ENCODE assay signal across 17 cellular contexts in genomic region chr2:25155401-25155800, GRCh38. TPM values are rescaled to one million over a fixed set of nuclear protein-coding genes. Genes with fewer than 3 reads are reported as not detected.
A peak's percentile ranks its signal among the peaks of the same experiment; 100 is the strongest.
DNase-seq lines count a peak whose midpoint lies in the region; ATAC-seq and TF ChIP-seq lines count a peak whose summit lies in the region.
"Had no signal": no experiment of that assay in that cellular context is flagged by ENCODE, and none has a peak within 500 bp of the region (broad histone marks: within the 10 kb centered on the region; RNA-seq: fewer than 3 reads in every experiment).

No MANE protein-coding gene starts in this region.

- H3K4me3 ChIP-seq in right atrium auricular region = no peak overlapping the region
- H3K4me3 ChIP-seq: GM23248 had no signal

- no peaks in the 10 kb centered on the region for H3K36me3 ChIP-seq in right atrium auricular region
- H3K36me3 ChIP-seq: BE2C had no signal

- H3K27me3 ChIP-seq in right atrium auricular region = no peaks in the 10 kb centered on the region
- H3K27me3 ChIP-seq: BE2C had no signal

- H3K27ac ChIP-seq in right atrium auricular region = no peak overlapping the region
- H3K27ac ChIP-seq: 22Rv1, GM23248 had no signal

- no peak for TF ChIP-seq CTCF in right atrium auricular region (IDR thresholded peaks at IDR 0.05)
- TF ChIP-seq CTCF in progenitor cell of endocrine pancreas (IDR thresholded peaks at IDR 0.05; ENCODE audit: unreplicated experiment) = no peak

- H3K4me1 Mint-ChIP-seq in activated T-helper 1 cell treated with anti-CD3 and anti-CD28 coated beads, Interleukin-12 subunit alpha, Interleukin-12 subunit beta, Interleukin-2, Interleukin-4 antibody, amounts not matched to agents 30 ng/mL and 10 ng/mL and 1 ng/mL, durations not matched to agents 14 hours and 24 hours and 36 hours (ENCODE audit: low read depth) = peaks cover 8% of the 10 kb centered on the region
- peaks cover 4% of the 10 kb centered on the region for H3K4me1 Mint-ChIP-seq in progenitor cell of endocrine pancreas (ENCODE audit: low read depth)

- peak; percentile 49 for DNase-seq in cardiac septum (ENCODE audit: low spot score)
- no peak for DNase-seq in right atrium auricular region (ENCODE audit: low spot score)
- no peak for DNase-seq in activated T-helper 1 cell treated with anti-CD3 and anti-CD28 coated beads, Interleukin-12 subunit alpha, Interleukin-12 subunit beta, Interleukin-2, Interleukin-4 antibody, amounts not matched to agents 30 ng/mL and 10 ng/mL and 1 ng/mL, durations not matched to agents 14 hours and 24 hours and 36 hours (ENCODE audit: low spot score)
- DNase-seq in progenitor cell of endocrine pancreas (ENCODE audit: low spot score, unreplicated experiment) = no peak
- DNase-seq in AG20443 (ENCODE audit: low spot score) = no peak
- DNase-seq: AML-193; BE2C; C1 segment of cervical spinal cord; CD4-positive, alpha-beta memory T cell; COR-L47; DMS153; DND-41; GM23248; H7; HCEC 1CT had no signal

- no peaks in the 10 kb centered on the region for H3K9me3 Mint-ChIP-seq in activated T-helper 1 cell treated with anti-CD3 and anti-CD28 coated beads, Interleukin-12 subunit alpha, Interleukin-12 subunit beta, Interleukin-2, Interleukin-4 antibody, amounts not matched to agents 30 ng/mL and 10 ng/mL and 1 ng/mL, durations not matched to agents 14 hours and 24 hours and 36 hours
- H3K9me3 Mint-ChIP-seq in progenitor cell of endocrine pancreas (ENCODE audit: low read depth) = no peaks in the 10 kb centered on the region
- H3K9me3 Mint-ChIP-seq: CD4-positive, alpha-beta memory T cell had no signal

- H3K4me3 Mint-ChIP-seq in activated T-helper 1 cell treated with anti-CD3 and anti-CD28 coated beads, Interleukin-12 subunit alpha, Interleukin-12 subunit beta, Interleukin-2, Interleukin-4 antibody, amounts not matched to agents 30 ng/mL and 10 ng/mL and 1 ng/mL, durations not matched to agents 14 hours and 24 hours and 36 hours = no peak overlapping the region
- no peak overlapping the region for H3K4me3 Mint-ChIP-seq in progenitor cell of endocrine pancreas (ENCODE audit: low read depth)
- H3K4me3 Mint-ChIP-seq: CD4-positive, alpha-beta memory T cell had no signal

- no peak for ATAC-seq in GM19035 (IDR thresholded peaks at IDR 0.05; ENCODE audit: unreplicated experiment)

- no peaks in the 10 kb centered on the region for H3K9me3 ChIP-seq in right atrium auricular region
- H3K9me3 ChIP-seq: BE2C had no signal

- H3K4me1 ChIP-seq in right atrium auricular region = no peaks in the 10 kb centered on the region
- H3K4me1 ChIP-seq: BE2C had no signal

- peaks cover 2% of the 10 kb centered on the region for H3K27me3 Mint-ChIP-seq in activated T-helper 1 cell treated with anti-CD3 and anti-CD28 coated beads, Interleukin-12 subunit alpha, Interleukin-12 subunit beta, Interleukin-2, Interleukin-4 antibody, amounts not matched to agents 30 ng/mL and 10 ng/mL and 1 ng/mL, durations not matched to agents 14 hours and 24 hours and 36 hours (ENCODE audit: insufficient read depth)
- H3K27me3 Mint-ChIP-seq in progenitor cell of endocrine pancreas = no peaks in the 10 kb centered on the region

- H3K27ac Mint-ChIP-seq in activated T-helper 1 cell treated with anti-CD3 and anti-CD28 coated beads, Interleukin-12 subunit alpha, Interleukin-12 subunit beta, Interleukin-2, Interleukin-4 antibody, amounts not matched to agents 30 ng/mL and 10 ng/mL and 1 ng/mL, durations not matched to agents 14 hours and 24 hours and 36 hours = peak overlapping the region; percentile 19
- H3K27ac Mint-ChIP-seq in progenitor cell of endocrine pancreas = peak overlapping the region; percentile 11

- H3K36me3 Mint-ChIP-seq in activated T-helper 1 cell treated with anti-CD3 and anti-CD28 coated beads, Interleukin-12 subunit alpha, Interleukin-12 subunit beta, Interleukin-2, Interleukin-4 antibody, amounts not matched to agents 30 ng/mL and 10 ng/mL and 1 ng/mL, durations not matched to agents 14 hours and 24 hours and 36 hours (ENCODE audit: low read depth) = peaks cover 6% of the 10 kb centered on the region
- H3K36me3 Mint-ChIP-seq in progenitor cell of endocrine pancreas (ENCODE audit: insufficient read depth) = peaks cover 8% of the 10 kb centered on the region
- H3K36me3 Mint-ChIP-seq: CD4-positive, alpha-beta memory T cell had no signal

- intact Hi-C loops in cardiac septum (cut with DNase I) = no loop called here
- intact Hi-C loops in activated T-helper 1 cell treated with anti-CD3 and anti-CD28 coated beads, Interleukin-12 subunit alpha, Interleukin-12 subunit beta, Interleukin-2, Interleukin-4 antibody, amounts not matched to agents 30 ng/mL and 10 ng/mL and 1 ng/mL, durations not matched to agents 14 hours and 24 hours and 36 hours (cut with micrococcal nuclease) = no loop called here

RNA-seq across cellular contexts. Expression of gene POMC, which starts 13.0 kb away (rescaled TPM):
- total RNA-seq in cardiac septum = 3.1 TPM
- 10 to 100 TPM in 1 of 2 donors, 1 to 10 TPM in 1; 9.0 to 12.6 TPM for total RNA-seq in right atrium auricular region
- total RNA-seq in activated T-helper 1 cell treated with anti-CD3 and anti-CD28 coated beads, Interleukin-12 subunit alpha, Interleukin-12 subunit beta, Interleukin-2, Interleukin-4 antibody, amounts not matched to agents 30 ng/mL and 10 ng/mL and 1 ng/mL, durations not matched to agents 14 hours and 24 hours and 36 hours = 5.0 and 5.9 TPM in 2 replicates
- total RNA-seq in progenitor cell of endocrine pancreas = 5.4 and 6.5 TPM in 2 replicates
